Comparison of ENCODE assay signal across 1 cellular context in genomic region chr11:57274904-57275498, GRCh38.
TF ChIP-seq lines count a peak whose summit lies in the region.

No MANE protein-coding gene starts in this region.

TF ChIP-seq in K562, 482 proteins besides CTCF, POLR2A, EP300 and RAD21:
- TF ChIP-seq RAD51 (IDR thresholded peaks at IDR 0.05; ENCODE audit: borderline replicate concordance, low read depth), result peak; percentile 55; the same call in 1 of the 2 replicates
- TF ChIP-seq NUFIP1 (IDR thresholded peaks at IDR 0.05; ENCODE audit: partially characterized antibody), result no peak
- no peak for TF ChIP-seq ZBTB8A (IDR thresholded peaks at IDR 0.05; ENCODE audit: partially characterized antibody)
- TF ChIP-seq ZNF197 (CRISPR knock-in tag; IDR thresholded peaks at IDR 0.05; ENCODE audit: low read depth), result no peak
- no peak for TF ChIP-seq SRSF7 (optimal IDR thresholded peaks at IDR 0.05; ENCODE audit: low read depth, low read length)
- TF ChIP-seq, protein P1, sequence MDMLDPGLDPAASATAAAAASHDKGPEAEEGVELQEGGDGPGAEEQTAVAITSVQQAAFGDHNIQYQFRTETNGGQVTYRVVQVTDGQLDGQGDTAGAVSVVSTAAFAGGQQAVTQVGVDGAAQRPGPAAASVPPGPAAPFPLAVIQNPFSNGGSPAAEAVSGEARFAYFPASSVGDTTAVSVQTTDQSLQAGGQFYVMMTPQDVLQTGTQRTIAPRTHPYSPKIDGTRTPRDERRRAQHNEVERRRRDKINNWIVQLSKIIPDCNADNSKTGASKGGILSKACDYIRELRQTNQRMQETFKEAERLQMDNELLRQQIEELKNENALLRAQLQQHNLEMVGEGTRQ (CRISPR knock-in tag; IDR thresholded peaks at IDR 0.05), result 0 out of 2 replicates have a peak, but pooled peaks have one; percentile 11
- TF ChIP-seq BRCA1 (IDR thresholded peaks at IDR 0.05), result no peak
- no peak for TF ChIP-seq BRCA1 (CRISPR knock-in tag; IDR thresholded peaks at IDR 0.05)
- TF ChIP-seq ZNF3 (CRISPR knock-in tag; IDR thresholded peaks at IDR 0.05), result no peak
- no peak for TF ChIP-seq MYC (IDR thresholded peaks at IDR 0.05; ENCODE audit: low read depth, low read length)
- TF ChIP-seq MYC (CRISPR knock-in tag; IDR thresholded peaks at IDR 0.05; ENCODE audit: borderline replicate concordance, low read depth), result no peak
- no peak for TF ChIP-seq ZNF589 (CRISPR knock-in tag; IDR thresholded peaks at IDR 0.05; ENCODE audit: low read depth)
- TF ChIP-seq ADNP (tag; IDR thresholded peaks at IDR 0.05), result no peak
- no peak for TF ChIP-seq MTA2 (IDR thresholded peaks at IDR 0.05; ENCODE audit: low read depth)
- no peak for TF ChIP-seq TARDBP (IDR thresholded peaks at IDR 0.05)
- TF ChIP-seq TAF15 (IDR thresholded peaks at IDR 0.05; ENCODE audit: low read depth, low read length), result no peak
- TF ChIP-seq USF1 (CRISPR knock-in tag; IDR thresholded peaks at IDR 0.05), result peak; percentile 44
- TF ChIP-seq HOXB6 (CRISPR knock-in tag; IDR thresholded peaks at IDR 0.05; ENCODE audit: borderline replicate concordance), result no peak
